21 cellular contexts compared by ENCODE assay signal in the genomic region with DNA sequence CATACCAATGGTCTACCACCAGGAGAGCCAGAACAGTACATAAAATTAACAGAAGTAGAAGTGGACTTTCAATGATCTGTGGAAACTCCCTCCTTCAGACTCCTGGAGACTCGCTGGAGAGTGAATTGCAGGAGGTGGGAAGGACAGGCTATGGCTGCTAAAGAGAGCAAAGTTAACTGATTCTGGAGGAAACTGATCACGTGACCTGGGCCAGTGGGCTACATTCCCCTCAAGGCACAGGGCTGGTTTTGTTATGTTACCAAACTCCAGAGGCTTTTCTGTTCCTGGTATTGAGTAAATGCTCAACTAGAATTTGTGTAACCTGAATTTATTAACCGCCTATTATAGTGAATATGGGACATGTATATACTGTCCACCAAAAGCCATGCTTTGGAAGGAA.
DNase-seq lines count a peak whose midpoint lies in the region; ATAC-seq, FAIRE-seq and TF ChIP-seq lines count a peak whose summit lies in the region.
"Had no signal": no experiment of that assay in that cellular context is flagged by ENCODE, and none has a peak within 500 bp of the region (broad histone marks: within the 10 kb centered on the region; RNA-seq: fewer than 3 reads in every experiment).

No MANE protein-coding gene starts in this region.

- H3K27me3 ChIP-seq in HepG2 (ENCODE audit: control insufficient read depth in 1 of 2, insufficient read depth in 2 of 2, low read length in 2 of 2) = no peaks in the 10 kb centered on the region
- no peaks in the 10 kb centered on the region for H3K27me3 ChIP-seq in right lobe of liver
- no peaks in the 10 kb centered on the region for H3K27me3 ChIP-seq in K562 (ENCODE audit: control insufficient read depth in 2 of 2, insufficient read depth in 2 of 2, low read length in 2 of 2)
- no peaks in the 10 kb centered on the region for H3K27me3 ChIP-seq in CD4-positive, alpha-beta memory T cell (ENCODE audit: insufficient read depth, low read length)
- H3K27me3 ChIP-seq: BE2C, BLaER1 had no signal

- WGBS in HepG2 (ENCODE audit: low lambda C conversion rate) = 22% methylated on average over 3 of the region's 3 CpGs
- WGBS in right lobe of liver (ENCODE audit: insufficient coverage, low coverage, low lambda C conversion rate, missing lambda C conversion rate) = 22% methylated on average over 2 of the region's 3 CpGs
- WGBS in K562 (ENCODE audit: insufficient coverage, low coverage, missing lambda C conversion rate) = 0% methylated on average over 3 of the region's 3 CpGs

- no peaks in the 10 kb centered on the region for H3K4me1 Mint-ChIP-seq in stimulated activated naive CD8-positive, alpha-beta T cell treated with anti-CD3 and anti-CD28 coated beads, Interleukin-15, amount 100 ng/mL, for 72 hours
- H3K4me1 Mint-ChIP-seq in CD4-positive, alpha-beta memory T cell = no peaks in the 10 kb centered on the region
- H3K4me1 Mint-ChIP-seq: CD14-positive monocyte; CD4-positive, CD25-positive, alpha-beta regulatory T cell had no signal

- FAIRE-seq in HepG2 (lab: Jason Lieb, UNC) (no peak), K562 (lab: Jason Lieb, UNC) (no peak)
- FAIRE-seq: D721Med, G401.6, GM12891, GM19239 had no signal

- no peak overlapping the region for H3K4me3 Mint-ChIP-seq in stimulated activated naive CD8-positive, alpha-beta T cell treated with anti-CD3 and anti-CD28 coated beads, Interleukin-15, amount 100 ng/mL, for 72 hours
- H3K4me3 Mint-ChIP-seq in CD4-positive, alpha-beta memory T cell = no peak overlapping the region
- H3K4me3 Mint-ChIP-seq: CD14-positive monocyte; CD4-positive, CD25-positive, alpha-beta regulatory T cell; CD8-positive, alpha-beta T cell had no signal

- TF ChIP-seq POLR2A in HepG2 (IDR thresholded peaks at IDR 0.05; ENCODE audit: insufficient read depth in 1 of 2, low read depth in 2 of 2, low read length in 2 of 2) (no peak), right lobe of liver (IDR thresholded peaks at IDR 0.05) (no peak), K562 (conservative IDR thresholded peaks at IDR 0.05) (no peak)

- H3K4me2 ChIP-seq in HepG2 (ENCODE audit: low read depth, low read length) (no peak overlapping the region), K562 (ENCODE audit: insufficient read depth, low read length) (no peak overlapping the region)
- H3K4me2 ChIP-seq: BLaER1 had no signal

- H3K27ac ChIP-seq in HepG2 (ENCODE audit: extremely low read length, insufficient read depth, low read length) (no peak overlapping the region), right lobe of liver (no peak overlapping the region), K562 (ENCODE audit: extremely low read depth, low read depth, low read length) (no peak overlapping the region)
- H3K27ac ChIP-seq in CD4-positive, alpha-beta memory T cell (ENCODE audit: low read depth, low read length) = no peak overlapping the region
- H3K27ac ChIP-seq: 22Rv1, BLaER1 had no signal

- in situ Hi-C loops in HepG2 (cut with HindIII; ENCODE audit: extremely low pct_ligation_motif_present, low pct_unique_long_range_greater_than_20kb) = no loop called here
- in situ Hi-C loops in K562 (cut with MboI) = no loop called here

- no peaks in the 10 kb centered on the region for H4K20me1 ChIP-seq in HepG2 (ENCODE audit: insufficient read depth, low read length)
- no peaks in the 10 kb centered on the region for H4K20me1 ChIP-seq in K562 (replicated peaks; ENCODE audit: control insufficient read depth, insufficient read depth, low read length)
- H4K20me1 ChIP-seq: BLaER1 had no signal

- H3K79me2 ChIP-seq in HepG2 (ENCODE audit: insufficient read depth, low read length) = no peaks in the 10 kb centered on the region
- no peaks in the 10 kb centered on the region for H3K79me2 ChIP-seq in K562 (ENCODE audit: control insufficient read depth, insufficient read depth, low read length)

- H3K4me1 ChIP-seq in HepG2 (ENCODE audit: insufficient read depth, low read length) (no peaks in the 10 kb centered on the region), right lobe of liver (no peaks in the 10 kb centered on the region), K562 (replicated peaks in 1 of 2; ENCODE audit: control insufficient read depth in 2 of 2, insufficient read depth in 2 of 2, low read length in 2 of 2) (no peaks in the 10 kb centered on the region)
- no peaks in the 10 kb centered on the region for H3K4me1 ChIP-seq in CD4-positive, alpha-beta memory T cell (ENCODE audit: insufficient read depth, low read length)
- H3K4me1 ChIP-seq: BE2C, BLaER1, Caco-2 had no signal

- no peaks in the 10 kb centered on the region for H3K9me1 ChIP-seq in K562 (ENCODE audit: control insufficient read depth, insufficient read depth, low read length)

- no peaks in the 10 kb centered on the region for H3K27me3 Mint-ChIP-seq in stimulated activated naive CD8-positive, alpha-beta T cell treated with anti-CD3 and anti-CD28 coated beads, Interleukin-15, amount 100 ng/mL, for 72 hours
- no peaks in the 10 kb centered on the region for H3K27me3 Mint-ChIP-seq in CD4-positive, alpha-beta memory T cell
- H3K27me3 Mint-ChIP-seq: CD4-positive, CD25-positive, alpha-beta regulatory T cell had no signal

- intact Hi-C loops in HepG2 (cut with micrococcal nuclease; ENCODE audit: unreplicated experiment) (no loop called here), right lobe of liver (cut with DNase I) (no loop called here), K562 (cut with micrococcal nuclease) (no loop called here)
- intact Hi-C loops in CD4-positive, alpha-beta memory T cell (cut with micrococcal nuclease) = no loop called here

- TF ChIP-seq RAD21 in HepG2 (CRISPR knock-in tag; IDR thresholded peaks at IDR 0.05) = no peak
- no peak for TF ChIP-seq RAD21 in K562 (CRISPR knock-in tag; conservative IDR thresholded peaks at IDR 0.05 in 1 of 2, IDR thresholded peaks at IDR 0.05 in 1 of 2)

- TF ChIP-seq EP300 in HepG2 (IDR thresholded peaks at IDR 0.05; ENCODE audit: low read depth in 2 of 2, low read length in 2 of 2) (no peak), HepG2 (CRISPR knock-in tag; IDR thresholded peaks at IDR 0.05; ENCODE audit: borderline replicate concordance) (no peak), K562 (IDR thresholded peaks at IDR 0.05; ENCODE audit: low read length) (no peak)

- no peaks in the 10 kb centered on the region for H3K36me3 ChIP-seq in HepG2 (replicated peaks in 1 of 2; ENCODE audit: control insufficient read depth in 1 of 2, insufficient read depth in 2 of 2, low read length in 2 of 2)
- H3K36me3 ChIP-seq in right lobe of liver = no peaks in the 10 kb centered on the region
- H3K36me3 ChIP-seq in K562 (ENCODE audit: control insufficient read depth, insufficient read depth, low read length) = no peaks in the 10 kb centered on the region
- H3K36me3 ChIP-seq in CD4-positive, alpha-beta memory T cell (ENCODE audit: insufficient read depth, low read length) = no peaks in the 10 kb centered on the region
- H3K36me3 ChIP-seq: BE2C, BLaER1 had no signal

- DNase-seq in HepG2 (ENCODE audit: low spot score) = no peak
- no peak for DNase-seq in right lobe of liver
- DNase-seq in K562 (ENCODE audit: extremely low read depth in 1 of 4, low spot score in 3 of 4) = no peak
- no peak for DNase-seq in stimulated activated naive CD8-positive, alpha-beta T cell treated with anti-CD3 and anti-CD28 coated beads, Interleukin-15, amount 100 ng/mL, for 72 hours
- DNase-seq in CD4-positive, alpha-beta memory T cell = no peak
- DNase-seq: ACHN; BE2C; C1 segment of cervical spinal cord; Caco-2; Calu3; CD4-positive, CD25-positive, alpha-beta regulatory T cell; CD8-positive, alpha-beta T cell; DMS79 treated with DMSO at 0.1 percent for 48 hours; GF-D8 had no signal

- H3K9ac ChIP-seq in HepG2 (ENCODE audit: insufficient read depth, low read depth, low read length) (no peak overlapping the region), K562 (ENCODE audit: insufficient read depth in 1 of 2, low read depth in 2 of 2, low read length in 2 of 2) (no peak overlapping the region)
- H3K9ac ChIP-seq: BLaER1 had no signal

- H2AFZ ChIP-seq in HepG2 (ENCODE audit: low read length) (no peak overlapping the region), K562 (ENCODE audit: low read depth, low read length) (no peak overlapping the region)

- no peak for TF ChIP-seq CTCF in HepG2 (CRISPR knock-in tag; IDR thresholded peaks at IDR 0.05)
- no peak for TF ChIP-seq CTCF in right lobe of liver (IDR thresholded peaks at IDR 0.05)
- no peak for TF ChIP-seq CTCF in K562 (IDR thresholded peaks at IDR 0.05 in 2 of 3, conservative IDR thresholded peaks at IDR 0.05 in 1 of 3; ENCODE audit: insufficient read depth in 2 of 3, low read depth in 1 of 3, low read length in 3 of 3)

- H3K9me3 Mint-ChIP-seq in stimulated activated naive CD8-positive, alpha-beta T cell treated with anti-CD3 and anti-CD28 coated beads, Interleukin-15, amount 100 ng/mL, for 72 hours = peaks cover 0 to 11% of the 10 kb centered on the region in 2 donors
- peaks cover 0 to 12% (median 5%) of the 10 kb centered on the region in 8 donors for H3K9me3 Mint-ChIP-seq in CD4-positive, alpha-beta memory T cell

- POLR2A ChIA-PET in HepG2 (lab: Yijun Ruan, JAX) = no interaction called here
- POLR2A ChIA-PET in K562 (lab: Yijun Ruan, JAX) = no interaction called here
- POLR2A ChIA-PET in CD4-positive, alpha-beta memory T cell (lab: Charles Lee; ENCODE audit: partially characterized antibody) = no interaction called here

- ATAC-seq in HepG2 (no peak), right lobe of liver (no peak), K562 (no peak)
- ATAC-seq in stimulated activated naive CD8-positive, alpha-beta T cell treated with anti-CD3 and anti-CD28 coated beads, Interleukin-15, amount 100 ng/mL, for 72 hours = no peak
- ATAC-seq: CD8-positive, alpha-beta T cell had no signal

- no peaks in the 10 kb centered on the region for H3K36me3 Mint-ChIP-seq in CD4-positive, alpha-beta memory T cell
- H3K36me3 Mint-ChIP-seq: CD14-positive monocyte; CD4-positive, CD25-positive, alpha-beta regulatory T cell; CD8-positive, alpha-beta T cell had no signal

- no peak overlapping the region for H3K27ac Mint-ChIP-seq in stimulated activated naive CD8-positive, alpha-beta T cell treated with anti-CD3 and anti-CD28 coated beads, Interleukin-15, amount 100 ng/mL, for 72 hours
- H3K27ac Mint-ChIP-seq in CD4-positive, alpha-beta memory T cell = no peak overlapping the region
- H3K27ac Mint-ChIP-seq: CD14-positive monocyte; CD4-positive, CD25-positive, alpha-beta regulatory T cell; CD8-positive, alpha-beta T cell had no signal

- H3K9me3 ChIP-seq in HepG2 (ENCODE audit: low read length) = no peaks in the 10 kb centered on the region; the same call in 1 of the 2 replicates
- no peaks in the 10 kb centered on the region for H3K9me3 ChIP-seq in right lobe of liver
- H3K9me3 ChIP-seq in K562 (replicated peaks; ENCODE audit: control insufficient read depth, insufficient read depth, low read depth, low read length) = no peaks in the 10 kb centered on the region
- no peaks in the 10 kb centered on the region for H3K9me3 ChIP-seq in CD4-positive, alpha-beta memory T cell (ENCODE audit: control insufficient read depth in 1 of 2, low read length in 2 of 2)
- H3K9me3 ChIP-seq: BE2C, Caco-2 had no signal

- CTCF ChIA-PET in HepG2 (lab: Yijun Ruan, JAX; ENCODE audit: low intra/inter-chr PET ratio, low total read pairs) (no interaction called here), K562 (lab: Yijun Ruan, JAX; ENCODE audit: low intra/inter-chr PET ratio) (no interaction called here)
- CTCF ChIA-PET in CD4-positive, alpha-beta memory T cell (lab: Charles Lee; ENCODE audit: partially characterized antibody) = no interaction called here

- H3K4me3 ChIP-seq in HepG2 (replicated peaks in 1 of 3; ENCODE audit: insufficient read depth in 1 of 3, low read depth in 2 of 3, low read length in 3 of 3) (no peak overlapping the region), right lobe of liver (no peak overlapping the region), K562 (no peak overlapping the region)
- no peak overlapping the region for H3K4me3 ChIP-seq in CD4-positive, alpha-beta memory T cell (ENCODE audit: low read length in 2 of 2)
- H3K4me3 ChIP-seq: BLaER1 had no signal

- BruUV-seq in HepG2 (replicated peaks; lab: Mats Ljungman, UMichigan) = no TSS peak
- BruUV-seq in K562 (replicated peaks; lab: Mats Ljungman, UMichigan) = no TSS peak
